ENCODE assay signal across 28 cellular contexts in genomic region chr14:43410631-43411030, GRCh38.
"Had no signal": no experiment of that assay in that cellular context is flagged by ENCODE, and none has a peak within 500 bp of the region (broad histone marks: within the 10 kb centered on the region; RNA-seq: fewer than 3 reads in every experiment).

No MANE protein-coding gene starts in this region.

- H3K9me3 ChIP-seq: ascending aorta, colonic mucosa, gastrocnemius medialis, pancreas, prostate gland, sigmoid colon, thyroid gland, upper lobe of left lung had no signal

- H3K27me3 ChIP-seq: ascending aorta, cardiac muscle cell, colonic mucosa, gastrocnemius medialis, pancreas, sigmoid colon, thyroid gland, upper lobe of left lung had no signal

- DNase-seq: activated B cell treated with CpG ODN at 0.5 μM for 24 hours; activated CD4-positive, alpha-beta T cell treated with anti-CD3 and anti-CD28 coated beads, Interleukin-2, amount 50 U/mL, for 1 hour; activated CD8-positive, alpha-beta T cell treated with anti-CD3 and anti-CD28 coated beads for 36 hours; activated T-cell treated with anti-CD3 and anti-CD28 coated beads, Interleukin-2, amount 50 U/mL, for 48 hours; cerebellar nuclear complex; colonic mucosa; effector CD8-positive, alpha-beta T cell; erythroblast; gastrocnemius medialis; glutamatergic neuron; left cardiac atrium; left ventricle myocardium superior; retina; sigmoid colon; small intestine; stimulated activated CD4-positive, alpha-beta T cell treated with anti-CD3 and anti-CD28 coated beads, Interleukin-1b, Interleukin-23, amount 100 ng/mL, for 48 hours; stimulated activated CD4-positive, alpha-beta T cell treated with anti-CD3 and anti-CD28 coated beads, Interleukin-4, amount 100 ng/mL, for 4 hours; stimulated activated CD8-positive, alpha-beta memory T cell treated with anti-CD3 and anti-CD28 coated beads, Interleukin-4, amount 100 ng/mL, for 48 hours; stimulated activated naive CD8-positive, alpha-beta T cell treated with anti-CD3 and anti-CD28 coated beads, Interleukin-15, amount 100 ng/mL, for 72 hours; substantia nigra; T-helper 17 cell; thyroid gland had no signal

- ATAC-seq: activated CD8-positive, alpha-beta T cell treated with anti-CD3 and anti-CD28 coated beads for 36 hours; gastrocnemius medialis; left cardiac atrium; left ventricle myocardium superior; pancreas; stimulated activated memory B cell treated with anti-CD40 and anti-IgM and Interleukin-4, amounts not matched to agents 10 μg/mL and 1 μg/mL and 100 μg/mL, for 72 hours; stimulated activated naive CD8-positive, alpha-beta T cell treated with anti-CD3 and anti-CD28 coated beads, Interleukin-15, amount 100 ng/mL, for 72 hours; T-helper 17 cell had no signal

- H3K36me3 ChIP-seq: ascending aorta, cardiac muscle cell, colonic mucosa, gastrocnemius medialis, pancreas, prostate gland, sigmoid colon, thyroid gland, upper lobe of left lung had no signal

- H3K27ac ChIP-seq: ascending aorta, cardiac muscle cell, colonic mucosa, gastrocnemius medialis, pancreas, prostate gland, sigmoid colon, thyroid gland, upper lobe of left lung had no signal

- H3K4me1 ChIP-seq: ascending aorta, colonic mucosa, prostate gland, sigmoid colon, thyroid gland, upper lobe of left lung had no signal

- H3K4me3 ChIP-seq: ascending aorta, cardiac muscle cell, colonic mucosa, gastrocnemius medialis, pancreas, prostate gland, sigmoid colon, thyroid gland, upper lobe of left lung had no signal
